Comparison of ENCODE assay signal across 14 cellular contexts in genomic region chr11:45817191-45817590, GRCh38. TPM values are rescaled to one million over a fixed set of nuclear protein-coding genes. Genes with fewer than 3 reads are reported as not detected.
DNase-seq lines count a peak whose midpoint lies in the region; ATAC-seq and TF ChIP-seq lines count a peak whose summit lies in the region.
"Had no signal": no experiment of that assay in that cellular context is flagged by ENCODE, and none has a peak within 500 bp of the region (broad histone marks: within the 10 kb centered on the region; RNA-seq: fewer than 3 reads in every experiment).

No MANE protein-coding gene starts in this region.

- H3K9me3 ChIP-seq in OCI-LY3 (ENCODE audit: insufficient read depth, low read length), result peaks cover 3% of the 10 kb centered on the region; the same call in 1 of the 2 replicates
- H3K9me3 ChIP-seq: upper lobe of left lung had no signal

- ATAC-seq in HG03045 (IDR thresholded peaks at IDR 0.05; ENCODE audit: unreplicated experiment), result peak; percentile 61
- ATAC-seq: natural killer cell treated with Interleukin-12 subunit alpha and Interleukin-12 subunit beta and Interleukin-15 and Interleukin-18, amount 100 ng/mL, for 72 hours had no signal

- peaks cover 4% of the 10 kb centered on the region for H3K9me3 Mint-ChIP-seq in progenitor cell of endocrine pancreas (ENCODE audit: low read depth)
- H3K9me3 Mint-ChIP-seq: dendritic cell treated with granulocyte-macrophage colony-stimulating factor and Interleukin-4, amounts not matched to agents 40 ng/mL and 50 ng/mL, for 4 days; natural killer cell treated with Interleukin-12 subunit alpha and Interleukin-12 subunit beta and Interleukin-15 and Interleukin-18, amount 100 ng/mL, for 72 hours had no signal

- H3K27ac ChIP-seq in OCI-LY3 (ENCODE audit: low read length) (peak overlapping the region; percentile 69), brain microvascular endothelial cell (no peak overlapping the region)
- H3K27ac ChIP-seq: HL-60, upper lobe of left lung had no signal

- in situ Hi-C loops in brain microvascular endothelial cell (cut with HindIII; ENCODE audit: low pct_ligation_motif_present, low sequenced_read_pairs), result no loop called here

- no peaks in the 10 kb centered on the region for H4K20me1 ChIP-seq in OCI-LY3 (ENCODE audit: insufficient read depth, low read length)

- peaks cover 32% of the 10 kb centered on the region for H3K4me1 ChIP-seq in OCI-LY3 (ENCODE audit: low read length)
- H3K4me1 ChIP-seq: upper lobe of left lung had no signal

- no peaks in the 10 kb centered on the region for H3K4me1 Mint-ChIP-seq in progenitor cell of endocrine pancreas (ENCODE audit: low read depth)

- no peaks in the 10 kb centered on the region for H3K27me3 Mint-ChIP-seq in progenitor cell of endocrine pancreas
- H3K27me3 Mint-ChIP-seq: activated naive CD8-positive, alpha-beta T cell; dendritic cell treated with granulocyte-macrophage colony-stimulating factor and Interleukin-4, amounts not matched to agents 40 ng/mL and 50 ng/mL, for 4 days; natural killer cell treated with Interleukin-12 subunit alpha and Interleukin-12 subunit beta and Interleukin-15 and Interleukin-18, amount 100 ng/mL, for 72 hours had no signal

- H3K4me3 ChIP-seq in GM12865 (ENCODE audit: low read depth, low read length) (no peak overlapping the region), OCI-LY3 (ENCODE audit: low read length) (peak overlapping the region; percentile 25; the same call in 1 of the 2 replicates), H7 (ENCODE audit: insufficient read depth, low read depth, low read length) (no peak overlapping the region), brain microvascular endothelial cell (ENCODE audit: low read depth, low read length) (no peak overlapping the region)
- H3K4me3 ChIP-seq: upper lobe of left lung had no signal

- no peak overlapping the region for H3K27ac Mint-ChIP-seq in progenitor cell of endocrine pancreas
- H3K27ac Mint-ChIP-seq: activated naive CD8-positive, alpha-beta T cell; dendritic cell treated with granulocyte-macrophage colony-stimulating factor and Interleukin-4, amounts not matched to agents 40 ng/mL and 50 ng/mL, for 4 days; natural killer cell treated with Interleukin-12 subunit alpha and Interleukin-12 subunit beta and Interleukin-15 and Interleukin-18, amount 100 ng/mL, for 72 hours had no signal

- H3K4me3 Mint-ChIP-seq in progenitor cell of endocrine pancreas (ENCODE audit: low read depth), result no peak overlapping the region
- H3K4me3 Mint-ChIP-seq: activated naive CD8-positive, alpha-beta T cell; dendritic cell treated with granulocyte-macrophage colony-stimulating factor and Interleukin-4, amounts not matched to agents 40 ng/mL and 50 ng/mL, for 4 days; natural killer cell treated with Interleukin-12 subunit alpha and Interleukin-12 subunit beta and Interleukin-15 and Interleukin-18, amount 100 ng/mL, for 72 hours had no signal

- no peaks in the 10 kb centered on the region for H3K36me3 Mint-ChIP-seq in progenitor cell of endocrine pancreas (ENCODE audit: insufficient read depth)
- H3K36me3 Mint-ChIP-seq: activated naive CD8-positive, alpha-beta T cell; natural killer cell treated with Interleukin-12 subunit alpha and Interleukin-12 subunit beta and Interleukin-15 and Interleukin-18, amount 100 ng/mL, for 72 hours had no signal

- H3K4me2 ChIP-seq in OCI-LY3 (ENCODE audit: low read length), result peak overlapping the region; percentile 60

- DNase-seq in GM12865 (ENCODE audit: low read depth) (peak; percentile 62), GM20000 (ENCODE audit: low spot score) (peak; percentile 69), progenitor cell of endocrine pancreas (ENCODE audit: low spot score, unreplicated experiment) (no peak), H7 (no peak), NCI-H345 treated with DMSO at 0.1 percent for 48 hours (lab: John Stamatoyannopoulos, UW; ENCODE audit: unreplicated experiment) (no peak), brain microvascular endothelial cell (no peak)
- DNase-seq: kidney glomerular epithelial cell, upper lobe of left lung had no signal

- peak overlapping the region; percentile 21; the same call in 1 of the 2 replicates for H3K9ac ChIP-seq in OCI-LY3 (ENCODE audit: low read length)

- H3K36me3 ChIP-seq in OCI-LY3 (replicated peaks; ENCODE audit: low read depth, low read length), result no peaks in the 10 kb centered on the region
- no peaks in the 10 kb centered on the region for H3K36me3 ChIP-seq in H7 (replicated peaks; ENCODE audit: control insufficient read depth, insufficient read depth, low read length)
- H3K36me3 ChIP-seq in brain microvascular endothelial cell (replicated peaks), result peaks cover 3% of the 10 kb centered on the region

- peak overlapping the region; percentile 42; the same call in 1 of the 2 replicates for H2AFZ ChIP-seq in OCI-LY3 (ENCODE audit: low read depth, low read length)

- no peaks in the 10 kb centered on the region for H3K79me2 ChIP-seq in OCI-LY3 (ENCODE audit: low read length)

- TF ChIP-seq CTCF in GM12865 (IDR thresholded peaks at IDR 0.05; ENCODE audit: insufficient read depth, low read depth, low read length, missing control alignments) (no peak), GM20000 (IDR thresholded peaks at IDR 0.05; ENCODE audit: extremely low read depth, missing control alignments) (no peak), OCI-LY3 (IDR thresholded peaks at IDR 0.05; ENCODE audit: low read depth, low read length) (no peak), progenitor cell of endocrine pancreas (IDR thresholded peaks at IDR 0.05; ENCODE audit: unreplicated experiment) (no peak), brain microvascular endothelial cell (IDR thresholded peaks at IDR 0.05; ENCODE audit: low read depth, low read length, missing control alignments) (no peak)

- H3K27me3 ChIP-seq in OCI-LY3 (ENCODE audit: low read depth, low read length) (no peaks in the 10 kb centered on the region), H7 (ENCODE audit: control insufficient read depth, insufficient read depth, low read length) (no peaks in the 10 kb centered on the region), brain microvascular endothelial cell (replicated peaks) (no peaks in the 10 kb centered on the region)
- H3K27me3 ChIP-seq: upper lobe of left lung had no signal

RNA-seq across cellular contexts. Expression of gene SLC35C1, which starts 12.2 kb away (rescaled TPM):
- total RNA-seq in progenitor cell of endocrine pancreas, result 12.8 and 14.0 TPM in 2 replicates
- total RNA-seq in H7 (2014; rRNA removed; shearing (Covaris generic)), result 3.9 and 5.8 TPM in 2 replicates

RNA-seq across cellular contexts. Expression of gene CRY2, which starts 30.1 kb away (rescaled TPM):
- 34.1 and 34.8 TPM in 2 replicates for total RNA-seq in progenitor cell of endocrine pancreas
- total RNA-seq in H7 (2014; rRNA removed; shearing (Covaris generic)), result 16.0 and 24.1 TPM in 2 replicates

Comparison
In these comparisons a context has a peak if more than half of its experiments do, and no peak if none do; other contexts are left out.
1. DNase-seq: peak in GM12865 (single experiment) and GM20000 (single experiment); none in progenitor cell of endocrine pancreas (single experiment), H7 (single experiment), NCI-H345 treated with DMSO at 0.1 percent for 48 hours (single experiment) and brain microvascular endothelial cell (single experiment).